ENCODE assay signal across 1 cellular context in the genomic region with DNA sequence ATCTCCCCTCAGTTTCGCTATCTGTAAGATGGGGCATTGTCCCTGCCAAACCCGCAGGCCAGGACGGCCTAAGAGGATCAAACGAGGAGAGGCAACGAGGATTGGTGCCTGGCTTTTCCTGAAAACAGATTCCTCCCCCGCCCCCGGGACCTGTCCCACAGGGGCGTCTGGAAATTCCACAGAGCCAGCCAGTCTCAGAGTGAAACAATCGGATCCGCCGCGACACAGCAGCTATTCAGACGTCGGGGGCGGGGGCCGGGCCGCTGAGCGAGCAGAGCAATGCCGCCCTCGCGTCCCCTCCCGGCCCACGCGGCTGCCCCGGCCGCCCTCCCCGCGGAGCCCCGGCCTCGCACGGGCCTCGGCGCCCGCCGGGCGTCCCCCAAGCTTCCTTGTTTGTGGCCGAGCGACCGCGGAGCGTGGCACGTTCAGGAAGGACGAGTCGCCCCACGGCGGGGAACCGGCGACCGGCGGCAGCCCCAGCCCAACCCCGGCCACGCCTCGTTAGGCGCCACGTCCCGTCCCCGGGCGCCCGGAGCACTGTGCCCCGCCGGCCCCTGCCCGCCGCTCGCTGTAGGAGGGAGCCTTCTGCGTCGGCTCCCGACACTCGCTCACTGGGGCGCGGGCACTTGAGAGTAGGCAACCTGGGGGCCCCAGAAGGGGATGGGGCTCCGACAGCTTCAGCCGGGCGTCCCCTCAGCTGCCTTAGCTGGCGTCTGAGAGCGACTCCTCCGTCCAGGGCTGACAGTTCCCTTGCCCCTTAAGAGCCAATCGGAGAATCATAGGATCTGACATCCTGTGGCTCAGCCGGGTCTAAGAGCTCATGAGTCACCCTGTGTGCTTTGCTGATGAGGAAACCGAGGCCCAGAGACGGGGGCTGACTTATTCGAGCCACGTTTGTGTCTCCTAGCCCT.
A peak's percentile ranks its signal among the peaks of the same experiment; 100 is the strongest.
TF ChIP-seq lines count a peak whose summit lies in the region.

No MANE protein-coding gene starts in this region.

TF ChIP-seq in HEK293, 187 proteins besides CTCF, POLR2A, EP300 and RAD21 (continued from another document):
- no peak for TF ChIP-seq PRDM4 (tag by site-specific recombination; IDR thresholded peaks at IDR 0.05)
- TF ChIP-seq ZNF148 (tag by site-specific recombination; IDR thresholded peaks at IDR 0.05; ENCODE audit: borderline replicate concordance), result no peak
- no peak for TF ChIP-seq ZNF184 (tag by site-specific recombination; IDR thresholded peaks at IDR 0.05)
- peak; percentile 89 for TF ChIP-seq ZBTB8A (tag by site-specific recombination; IDR thresholded peaks at IDR 0.05)
- peak; percentile 95; the same call in 1 of the 2 replicates for TF ChIP-seq ZBTB48 (tag by site-specific recombination; IDR thresholded peaks at IDR 0.05)
- TF ChIP-seq, protein P1, sequence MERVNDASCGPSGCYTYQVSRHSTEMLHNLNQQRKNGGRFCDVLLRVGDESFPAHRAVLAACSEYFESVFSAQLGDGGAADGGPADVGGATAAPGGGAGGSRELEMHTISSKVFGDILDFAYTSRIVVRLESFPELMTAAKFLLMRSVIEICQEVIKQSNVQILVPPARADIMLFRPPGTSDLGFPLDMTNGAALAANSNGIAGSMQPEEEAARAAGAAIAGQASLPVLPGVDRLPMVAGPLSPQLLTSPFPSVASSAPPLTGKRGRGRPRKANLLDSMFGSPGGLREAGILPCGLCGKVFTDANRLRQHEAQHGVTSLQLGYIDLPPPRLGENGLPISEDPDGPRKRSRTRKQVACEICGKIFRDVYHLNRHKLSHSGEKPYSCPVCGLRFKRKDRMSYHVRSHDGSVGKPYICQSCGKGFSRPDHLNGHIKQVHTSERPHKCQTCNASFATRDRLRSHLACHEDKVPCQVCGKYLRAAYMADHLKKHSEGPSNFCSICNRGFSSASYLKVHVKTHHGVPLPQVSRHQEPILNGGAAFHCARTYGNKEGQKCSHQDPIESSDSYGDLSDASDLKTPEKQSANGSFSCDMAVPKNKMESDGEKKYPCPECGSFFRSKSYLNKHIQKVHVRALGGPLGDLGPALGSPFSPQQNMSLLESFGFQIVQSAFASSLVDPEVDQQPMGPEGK (tag by site-specific recombination; IDR thresholded peaks at IDR 0.05), result peak; percentile 58
- 0 out of 2 replicates have a peak, but pooled peaks have one; percentile 15 for TF ChIP-seq ZEB2 (tag by site-specific recombination; IDR thresholded peaks at IDR 0.05)
- peak; percentile 83 for TF ChIP-seq ZBTB20 (tag by site-specific recombination; IDR thresholded peaks at IDR 0.05)
- TF ChIP-seq ZNF362 (tag by site-specific recombination; IDR thresholded peaks at IDR 0.05), result no peak
- TF ChIP-seq ZNF449 (tag by site-specific recombination; IDR thresholded peaks at IDR 0.05), result peak; percentile 74
- TF ChIP-seq ZNF654 (tag by site-specific recombination; IDR thresholded peaks at IDR 0.05; ENCODE audit: low read depth), result no peak
- TF ChIP-seq ZNF585B (tag by site-specific recombination; IDR thresholded peaks at IDR 0.05), result peak; percentile 96
- peak; percentile 92 for TF ChIP-seq ZNF341 (tag by site-specific recombination; IDR thresholded peaks at IDR 0.05; ENCODE audit: low read depth)
- peak; percentile 94 for TF ChIP-seq ZIC2 (tag by site-specific recombination; IDR thresholded peaks at IDR 0.05)
- TF ChIP-seq, protein P2, sequence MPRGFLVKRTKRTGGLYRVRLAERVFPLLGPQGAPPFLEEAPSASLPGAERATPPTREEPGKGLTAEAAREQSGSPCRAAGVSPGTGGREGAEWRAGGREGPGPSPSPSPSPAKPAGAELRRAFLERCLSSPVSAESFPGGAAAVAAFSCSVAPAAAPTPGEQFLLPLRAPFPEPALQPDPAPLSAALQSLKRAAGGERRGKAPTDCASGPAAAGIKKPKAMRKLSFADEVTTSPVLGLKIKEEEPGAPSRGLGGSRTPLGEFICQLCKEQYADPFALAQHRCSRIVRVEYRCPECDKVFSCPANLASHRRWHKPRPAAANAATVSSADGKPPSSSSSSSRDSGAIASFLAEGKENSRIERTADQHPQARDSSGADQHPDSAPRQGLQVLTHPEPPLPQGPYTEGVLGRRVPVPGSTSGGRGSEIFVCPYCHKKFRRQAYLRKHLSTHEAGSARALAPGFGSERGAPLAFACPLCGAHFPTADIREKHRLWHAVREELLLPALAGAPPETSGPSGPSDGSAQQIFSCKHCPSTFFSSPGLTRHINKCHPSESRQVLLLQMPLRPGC (tag by site-specific recombination; IDR thresholded peaks at IDR 0.05), result peak; percentile 12; the same call in 1 of the 2 replicates
- TF ChIP-seq EGR2 (tag by site-specific recombination; IDR thresholded peaks at IDR 0.05; ENCODE audit: low read depth), result peak; percentile 72; the same call in 1 of the 2 replicates
- TF ChIP-seq ZNF560 (tag by site-specific recombination; IDR thresholded peaks at IDR 0.05; ENCODE audit: borderline replicate concordance), result no peak
- TF ChIP-seq, protein P3, sequence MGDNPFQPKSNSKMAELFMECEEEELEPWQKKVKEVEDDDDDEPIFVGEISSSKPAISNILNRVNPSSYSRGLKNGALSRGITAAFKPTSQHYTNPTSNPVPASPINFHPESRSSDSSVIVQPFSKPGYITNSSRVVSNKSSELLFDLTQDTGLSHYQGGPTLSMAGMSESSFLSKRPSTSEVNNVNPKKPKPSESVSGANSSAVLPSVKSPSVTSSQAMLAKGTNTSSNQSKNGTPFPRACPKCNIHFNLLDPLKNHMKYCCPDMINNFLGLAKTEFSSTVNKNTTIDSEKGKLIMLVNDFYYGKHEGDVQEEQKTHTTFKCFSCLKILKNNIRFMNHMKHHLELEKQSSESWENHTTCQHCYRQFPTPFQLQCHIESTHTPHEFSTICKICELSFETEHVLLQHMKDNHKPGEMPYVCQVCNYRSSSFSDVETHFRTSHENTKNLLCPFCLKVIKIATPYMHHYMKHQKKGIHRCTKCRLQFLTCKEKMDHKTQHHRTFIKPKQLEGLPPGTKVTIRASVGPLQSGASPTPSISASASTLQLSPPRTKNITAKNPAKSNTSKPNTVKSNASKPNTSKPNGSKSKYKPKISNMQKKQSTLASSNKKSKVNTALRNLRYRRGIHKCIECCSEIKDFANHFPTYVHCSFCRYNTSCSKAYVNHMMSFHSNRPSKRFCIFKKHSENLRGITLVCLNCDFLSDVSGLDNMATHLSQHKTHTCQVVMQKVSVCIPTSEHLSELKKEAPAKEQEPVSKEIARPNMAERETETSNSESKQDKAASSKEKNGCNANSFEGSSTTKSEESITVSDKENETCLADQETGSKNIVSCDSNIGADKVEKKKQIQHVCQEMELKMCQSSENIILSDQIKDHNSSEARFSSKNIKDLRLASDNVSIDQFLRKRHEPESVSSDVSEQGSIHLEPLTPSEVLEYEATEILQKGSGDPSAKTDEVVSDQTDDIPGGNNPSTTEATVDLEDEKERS (tag by site-specific recombination; IDR thresholded peaks at IDR 0.05), result 0 out of 2 replicates have a peak, but pooled peaks have one; percentile 42
- no peak for TF ChIP-seq ZBTB6 (tag by site-specific recombination; IDR thresholded peaks at IDR 0.05)
- peak; percentile 71; the same call in 1 of the 2 replicates for TF ChIP-seq ZNF561 (tag by site-specific recombination; IDR thresholded peaks at IDR 0.05; ENCODE audit: borderline replicate concordance)
- TF ChIP-seq ZFHX2 (tag by site-specific recombination; conservative IDR thresholded peaks at IDR 0.05), result peak; percentile 86
- peak; percentile 29; the same call in 1 of the 2 replicates for TF ChIP-seq ZNF501 (tag by site-specific recombination; IDR thresholded peaks at IDR 0.05)
- 0 out of 2 replicates have a peak, but pooled peaks have one; percentile 9 for TF ChIP-seq KLF9 (tag by site-specific recombination; IDR thresholded peaks at IDR 0.05; ENCODE audit: low read depth)
- TF ChIP-seq PRDM10 (tag by site-specific recombination; IDR thresholded peaks at IDR 0.05), result no peak
- TF ChIP-seq SP2 (tag by site-specific recombination; IDR thresholded peaks at IDR 0.05), result peak; percentile 36
